19 cellular contexts compared by ENCODE assay signal in the genomic region with DNA sequence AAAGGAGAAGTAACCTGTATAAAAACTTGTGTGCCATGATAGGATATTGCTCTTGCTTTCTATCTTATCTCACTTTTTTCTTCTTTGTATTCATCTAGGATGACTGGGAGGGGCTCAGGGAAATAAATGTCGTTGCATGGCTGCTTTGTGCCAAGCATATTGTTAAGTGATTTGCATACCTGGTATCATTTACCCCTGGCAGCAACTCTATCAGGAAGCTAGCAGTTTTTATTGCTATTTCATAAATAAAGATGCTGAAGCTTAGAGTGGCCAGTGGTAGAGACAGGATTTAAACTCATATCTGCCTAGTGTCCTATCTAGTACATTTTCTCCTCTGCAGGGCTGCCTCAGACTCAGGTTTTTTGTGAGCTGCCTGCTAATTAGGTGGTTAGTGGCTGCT.
"Had no signal": no experiment of that assay in that cellular context is flagged by ENCODE, and none has a peak within 500 bp of the region (broad histone marks: within the 10 kb centered on the region; RNA-seq: fewer than 3 reads in every experiment).

No MANE protein-coding gene starts in this region.

- H3K27me3 ChIP-seq: gastroesophageal sphincter, heart right ventricle, left lung, right atrium auricular region had no signal

- H3K36me3 ChIP-seq: gastroesophageal sphincter, heart right ventricle, left lung, right atrium auricular region had no signal

- H3K27ac Mint-ChIP-seq: activated B cell treated with CpG ODN at 0.5 μM for 24 hours; activated CD4-positive, alpha-beta T cell treated with anti-CD3 and anti-CD28 coated beads, Interleukin-2, amount 10 ng/mL, durations not matched to agents 7 days and 5 days; activated naive CD8-positive, alpha-beta T cell; activated T-cell treated with anti-CD3 and anti-CD28 coated beads, Interleukin-2, amount 50 U/mL, for 72 hours; natural killer cell; progenitor cell of endocrine pancreas had no signal

- H3K9me3 ChIP-seq: gastroesophageal sphincter, heart right ventricle, left lung, right atrium auricular region had no signal

- H3K4me1 Mint-ChIP-seq: activated B cell treated with CpG ODN at 0.5 μM for 24 hours; activated CD4-positive, alpha-beta T cell treated with anti-CD3 and anti-CD28 coated beads, Interleukin-2, amount 10 ng/mL, durations not matched to agents 7 days and 5 days; natural killer cell had no signal

- H3K4me3 Mint-ChIP-seq: activated B cell treated with CpG ODN at 0.5 μM for 24 hours; activated CD4-positive, alpha-beta T cell treated with anti-CD3 and anti-CD28 coated beads, Interleukin-2, amount 10 ng/mL, durations not matched to agents 7 days and 5 days; activated naive CD8-positive, alpha-beta T cell; activated T-cell treated with anti-CD3 and anti-CD28 coated beads, Interleukin-2, amount 50 U/mL, for 72 hours; natural killer cell had no signal

- H3K27me3 Mint-ChIP-seq: activated B cell treated with CpG ODN at 0.5 μM for 24 hours; activated CD4-positive, alpha-beta T cell treated with anti-CD3 and anti-CD28 coated beads, Interleukin-2, amount 10 ng/mL, durations not matched to agents 7 days and 5 days; activated naive CD8-positive, alpha-beta T cell; progenitor cell of endocrine pancreas had no signal

- H3K4me3 ChIP-seq: gastroesophageal sphincter, heart right ventricle, left lung, right atrium auricular region, skin epidermis had no signal

- DNase-seq: activated B cell treated with CpG ODN at 0.5 μM for 24 hours; activated CD4-positive, alpha-beta T cell treated with anti-CD3 and anti-CD28 coated beads, Interleukin-2, amount 10 ng/mL, durations not matched to agents 7 days and 5 days; activated CD8-positive, alpha-beta memory T cell treated with anti-CD3 and anti-CD28 coated beads, Interleukin-2, amount 50 U/mL, for 48 hours; activated gamma-delta T cell; activated T-cell treated with anti-CD3 and anti-CD28 coated beads, Interleukin-2, amount 50 U/mL, for 72 hours; amniotic stem cell; heart right ventricle; left lung; natural killer cell; occipital lobe; stimulated activated CD4-positive, alpha-beta T cell treated with anti-CD3 and anti-CD28 coated beads, Interleukin-4, amount 100 ng/mL, for 24 hours; stimulated activated naive CD4-positive, alpha-beta T cell treated with Interleukin-2 at 50 U/mL for 16 hours; substantia nigra; trophoblast cell had no signal

- H3K9me3 Mint-ChIP-seq: activated B cell treated with CpG ODN at 0.5 μM for 24 hours; activated CD4-positive, alpha-beta T cell treated with anti-CD3 and anti-CD28 coated beads, Interleukin-2, amount 10 ng/mL, durations not matched to agents 7 days and 5 days; activated T-cell treated with anti-CD3 and anti-CD28 coated beads, Interleukin-2, amount 50 U/mL, for 72 hours had no signal

- H3K36me3 Mint-ChIP-seq: activated naive CD8-positive, alpha-beta T cell; natural killer cell had no signal

- H3K27ac ChIP-seq: gastroesophageal sphincter, left lung, right atrium auricular region, skin epidermis had no signal

- ATAC-seq: activated T-cell treated with anti-CD3 and anti-CD28 coated beads, Interleukin-2, amount 50 U/mL, for 72 hours; gastroesophageal sphincter; heart right ventricle; left lung; natural killer cell had no signal
